In the genomic region with DNA sequence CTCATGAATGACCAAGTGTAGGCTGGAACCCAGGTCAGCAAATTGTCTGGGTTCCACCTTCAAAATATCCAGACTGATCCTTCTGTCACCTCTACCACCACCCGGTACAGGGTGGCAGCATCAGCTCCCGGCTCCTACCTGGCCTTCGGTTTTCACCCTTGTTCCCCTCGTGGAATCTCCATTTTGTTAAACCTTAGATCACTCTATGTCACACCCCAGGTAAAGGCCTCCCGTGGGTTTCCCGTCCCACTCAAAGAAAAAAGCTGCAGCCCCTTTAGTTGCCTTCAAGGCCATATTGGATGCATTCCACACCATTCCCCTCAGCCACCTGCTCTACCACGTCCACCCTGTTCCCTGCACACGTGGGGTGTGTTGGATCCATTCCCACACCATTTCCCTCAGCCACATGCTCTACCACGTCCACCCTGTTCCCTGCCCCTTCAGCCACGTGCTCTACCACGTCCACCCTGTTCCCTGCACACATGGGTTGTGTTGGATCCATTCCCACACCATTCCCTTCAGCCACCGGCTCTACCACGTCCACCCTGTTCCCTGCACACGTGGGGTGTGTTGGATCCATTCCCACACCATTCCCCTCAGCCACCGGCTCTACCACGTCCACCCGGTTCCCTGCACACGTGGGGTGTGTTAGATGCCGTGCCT, we compare ENCODE assay signal across 25 cellular contexts. TPM values are rescaled to one million over a fixed set of nuclear protein-coding genes. Genes with fewer than 3 reads are reported as not detected.
"Had no signal": no experiment of that assay in that cellular context is flagged by ENCODE, and none has a peak within 500 bp of the region (broad histone marks: within the 10 kb centered on the region; RNA-seq: fewer than 3 reads in every experiment).

No MANE protein-coding gene starts in this region.

- H3K27ac Mint-ChIP-seq: activated naive CD8-positive, alpha-beta T cell treated with anti-CD3 and anti-CD28 coated beads, Interleukin-2, amount 50 U/mL, for 24 hours; brain; effector memory CD8-positive, alpha-beta T cell; memory B cell; nephron; T-cell; T-helper 2 cell treated with Interferon-gamma antibody and Interleukin-4, amounts not matched to agents 5 μg/mL and 100 μg/mL, for 36 hours had no signal

- DNase-seq: activated CD4-positive, alpha-beta T cell treated with anti-CD3 and anti-CD28 coated beads for 1 hour; activated gamma-delta T cell; activated naive CD4-positive, alpha-beta T cell treated with anti-CD3 and anti-CD28 coated beads, Interleukin-2, amount 50 U/mL, for 16 hours; activated naive CD8-positive, alpha-beta T cell treated with anti-CD3 and anti-CD28 coated beads, Interleukin-2, amount 50 U/mL, for 24 hours; activated T-cell treated with anti-CD3 and anti-CD28 coated beads, Interleukin-2, amount 50 U/mL, for 72 hours; anterior cingulate cortex; caudate nucleus; effector memory CD8-positive, alpha-beta T cell; hippocampal formation; left cardiac atrium; posterior cingulate gyrus; sigmoid colon; stimulated activated CD4-positive, alpha-beta T cell treated with anti-CD3 and anti-CD28 coated beads, Interleukin-4, amount 100 ng/mL, for 24 hours; stimulated activated naive CD8-positive, alpha-beta T cell treated with anti-CD3 and anti-CD28 coated beads, Interleukin-15, Interleukin-2, amounts not matched to agents 100 U/mL and 50 U/mL, for 24 hours; T-cell had no signal

- H3K27me3 ChIP-seq: sigmoid colon, tibial artery had no signal

- FAIRE-seq: endothelial cell of umbilical vein, frontal cortex had no signal

- H3K36me3 ChIP-seq: sigmoid colon, tibial artery had no signal

- H3K27ac ChIP-seq: sigmoid colon, tibial artery had no signal

- H3K4me3 Mint-ChIP-seq: activated naive CD8-positive, alpha-beta T cell treated with anti-CD3 and anti-CD28 coated beads, Interleukin-2, amount 50 U/mL, for 24 hours; activated T-cell treated with anti-CD3 and anti-CD28 coated beads, Interleukin-2, amount 50 U/mL, for 72 hours; brain; effector memory CD8-positive, alpha-beta T cell; memory B cell; nephron; T-cell; T-helper 2 cell treated with Interferon-gamma antibody and Interleukin-4, amounts not matched to agents 5 μg/mL and 100 μg/mL, for 36 hours had no signal

- H3K4me3 ChIP-seq: sigmoid colon, tibial artery had no signal

- H3K4me1 ChIP-seq: sigmoid colon, tibial artery had no signal

- H3K4me1 Mint-ChIP-seq: activated naive CD8-positive, alpha-beta T cell treated with anti-CD3 and anti-CD28 coated beads, Interleukin-2, amount 50 U/mL, for 24 hours; T-cell had no signal

RNA-seq across cellular contexts. Expression of a gene that starts 23.8 kb away (rescaled TPM):
- total RNA-seq: endothelial cell of umbilical vein, esophagus mucosa, lower leg skin, mononuclear cell had no signal

RNA-seq across cellular contexts. Expression of a gene that starts 24.9 kb away (rescaled TPM):
- total RNA-seq: endothelial cell of umbilical vein had no signal
